8 cellular contexts compared by ENCODE assay signal in genomic region chr16:89324056-89325010, GRCh38.
DNase-seq lines count a peak whose midpoint lies in the region; ATAC-seq, FAIRE-seq and TF ChIP-seq lines count a peak whose summit lies in the region.

No MANE protein-coding gene starts in this region.

- no peak overlapping the region for H3K27ac ChIP-seq in HepG2 (ENCODE audit: extremely low read length, insufficient read depth, low read length)
- peak overlapping the region; percentile 80 for H3K27ac ChIP-seq in temporal lobe (ENCODE audit: low read depth, low read length)
- peak overlapping the region in 2 of 4 donors; percentile 9 to 82 for H3K27ac ChIP-seq in transverse colon

- peak overlapping the region; percentile 44 to 56 for H3K4me3 Mint-ChIP-seq in activated T-cell treated with anti-CD3 and anti-CD28 coated beads, Interleukin-2, amount 50 U/mL, for 72 hours

- peak; percentile 82 for DNase-seq in GM04504 (ENCODE audit: low read depth)
- peak; percentile 74 to 82 for DNase-seq in activated T-cell treated with anti-CD3 and anti-CD28 coated beads, Interleukin-2, amount 50 U/mL, for 72 hours
- DNase-seq in HepG2 (ENCODE audit: low spot score): no peak
- no peak for DNase-seq in retina
- DNase-seq in urothelium cell line (ENCODE audit: low spot score): no peak
- no peak for DNase-seq in transverse colon

- TF ChIP-seq EP300 in HepG2 (IDR thresholded peaks at IDR 0.05; ENCODE audit: low read depth in 2 of 2, low read length in 2 of 2): no peak
- TF ChIP-seq EP300 in HepG2 (CRISPR knock-in tag; IDR thresholded peaks at IDR 0.05; ENCODE audit: borderline replicate concordance): no peak
- no peak for TF ChIP-seq EP300 in transverse colon (IDR thresholded peaks at IDR 0.05; ENCODE audit: low read depth)

- H3K27ac Mint-ChIP-seq in activated T-cell treated with anti-CD3 and anti-CD28 coated beads, Interleukin-2, amount 50 U/mL, for 72 hours: peak overlapping the region; percentile 50

- no peak for TF ChIP-seq POLR2A in HepG2 (IDR thresholded peaks at IDR 0.05; ENCODE audit: insufficient read depth in 1 of 2, low read depth in 2 of 2, low read length in 2 of 2)
- TF ChIP-seq POLR2A in transverse colon (IDR thresholded peaks at IDR 0.05): no peak

- H4K20me1 ChIP-seq in HepG2 (ENCODE audit: insufficient read depth, low read length): peaks cover 67% of the 10 kb centered on the region

- H3K79me2 ChIP-seq in HepG2 (ENCODE audit: insufficient read depth, low read length): peaks cover 95% of the 10 kb centered on the region

- no TSS peak for BruUV-seq in HepG2 (replicated peaks; lab: Mats Ljungman, UMichigan)

- TF ChIP-seq RAD21 in HepG2 (CRISPR knock-in tag; IDR thresholded peaks at IDR 0.05): no peak

- H3K36me3 ChIP-seq in HepG2 (replicated peaks in 1 of 2; ENCODE audit: control insufficient read depth in 1 of 2, insufficient read depth in 2 of 2, low read length in 2 of 2) (peaks cover 8 to 32% of the 10 kb centered on the region in 2 experiments), transverse colon (no peaks in the 10 kb centered on the region)

- in situ Hi-C loops in HepG2 (cut with HindIII; ENCODE audit: extremely low pct_ligation_motif_present, low pct_unique_long_range_greater_than_20kb): loop anchor here (10.0 kb wide), 1 partner anchor 60 kb away; no protein-coding TSS in a partner anchor
- in situ Hi-C loops in transverse colon (cut with MboI; ENCODE audit: low pct_ligation_motif_present in 1 of 4, low pct_unique_long_range_greater_than_20kb in 1 of 4, low sequenced_read_pairs in 3 of 4): no loop called here

- 96% methylated on average over 30 of the region's 32 CpGs for WGBS in HepG2 (ENCODE audit: low lambda C conversion rate)
- 80 to 96% methylated on average over 13 to 32 of the region's 32 CpGs for WGBS in transverse colon (ENCODE audit: low coverage in 1 of 2), 2 donors

- peaks cover 89% of the 10 kb centered on the region for H3K4me1 ChIP-seq in HepG2 (ENCODE audit: insufficient read depth, low read length)
- H3K4me1 ChIP-seq in transverse colon: peaks cover 40 to 74% (median 63%) of the 10 kb centered on the region in 4 donors

- CTCF ChIA-PET in HepG2 (lab: Yijun Ruan, JAX; ENCODE audit: low intra/inter-chr PET ratio, low total read pairs): no interaction called here

- H3K4me3 ChIP-seq in HepG2 (replicated peaks in 1 of 3; ENCODE audit: insufficient read depth in 1 of 3, low read depth in 2 of 3, low read length in 3 of 3) (no peak overlapping the region), transverse colon (no peak overlapping the region)

- H3K9ac ChIP-seq in HepG2 (ENCODE audit: insufficient read depth, low read depth, low read length): no peak overlapping the region

- no peak for FAIRE-seq in HepG2 (lab: Jason Lieb, UNC)
- FAIRE-seq in urothelium cell line (lab: Jason Lieb, UNC): no peak

- intact Hi-C loops in HepG2 (cut with micrococcal nuclease; ENCODE audit: unreplicated experiment): no loop called here
- intact Hi-C loops in transverse colon (cut with DNase I; ENCODE audit: low total_unique reads): no loop called here

- H3K9me3 ChIP-seq in HepG2 (ENCODE audit: low read length) (no peaks in the 10 kb centered on the region), transverse colon (no peaks in the 10 kb centered on the region)

- no peak overlapping the region for H2AFZ ChIP-seq in HepG2 (ENCODE audit: low read length)

- peaks cover 3 to 11% of the 10 kb centered on the region in 2 donors for H3K36me3 Mint-ChIP-seq in activated T-cell treated with anti-CD3 and anti-CD28 coated beads, Interleukin-2, amount 50 U/mL, for 72 hours (ENCODE audit: insufficient read depth in 2 of 2)

- no peak for TF ChIP-seq CTCF in HepG2 (CRISPR knock-in tag; IDR thresholded peaks at IDR 0.05)
- TF ChIP-seq CTCF in transverse colon (IDR thresholded peaks at IDR 0.05): no peak

- POLR2A ChIA-PET in HepG2 (lab: Yijun Ruan, JAX): no interaction called here

- no peak overlapping the region for H3K4me2 ChIP-seq in HepG2 (ENCODE audit: low read depth, low read length)

- no peaks in the 10 kb centered on the region for H3K27me3 Mint-ChIP-seq in activated T-cell treated with anti-CD3 and anti-CD28 coated beads, Interleukin-2, amount 50 U/mL, for 72 hours (ENCODE audit: low read depth)

- H3K9me3 Mint-ChIP-seq in activated T-cell treated with anti-CD3 and anti-CD28 coated beads, Interleukin-2, amount 50 U/mL, for 72 hours: no peaks in the 10 kb centered on the region

- H3K4me1 Mint-ChIP-seq in activated T-cell treated with anti-CD3 and anti-CD28 coated beads, Interleukin-2, amount 50 U/mL, for 72 hours (ENCODE audit: low read depth): peaks cover 88% of the 10 kb centered on the region

- peak; percentile 59 for ATAC-seq in HG02885 (IDR thresholded peaks at IDR 0.05; ENCODE audit: poor library complexity, unreplicated experiment)
- peak; percentile 85 to 86 for ATAC-seq in activated T-cell treated with anti-CD3 and anti-CD28 coated beads, Interleukin-2, amount 50 U/mL, for 72 hours (replicated peaks in 1 of 2)
- ATAC-seq in HepG2: no peak

- H3K27me3 ChIP-seq in HepG2 (ENCODE audit: control insufficient read depth in 1 of 2, insufficient read depth in 2 of 2, low read length in 2 of 2): no peaks in the 10 kb centered on the region
- no peaks in the 10 kb centered on the region for H3K27me3 ChIP-seq in transverse colon

TF ChIP-seq in HepG2, 621 proteins besides CTCF, POLR2A, EP300 and RAD21:
- peak; percentile 39; the same call in 1 of the 2 replicates for TF ChIP-seq ZNF687 (CRISPR knock-in tag; IDR thresholded peaks at IDR 0.05)
- TF ChIP-seq AGO2 (optimal IDR thresholded peaks at IDR 0.05; ENCODE audit: low read depth, low read length): peak; percentile 76
- no peak for TF ChIP-seq HDAC6 (IDR thresholded peaks at IDR 0.05; ENCODE audit: low read depth, low read length)

Comparison
In these comparisons a context has a peak if more than half of its experiments do, and no peak if none do; other contexts are left out.
1. DNase-seq: peak in GM04504 (single experiment) and activated T-cell treated with anti-CD3 and anti-CD28 coated beads, Interleukin-2, amount 50 U/mL, for 72 hours (2 of 2); none in HepG2 (single experiment), retina (single experiment), urothelium cell line (single experiment) and transverse colon (single experiment).